ENCODE assay signal across 27 cellular contexts in the genomic region with DNA sequence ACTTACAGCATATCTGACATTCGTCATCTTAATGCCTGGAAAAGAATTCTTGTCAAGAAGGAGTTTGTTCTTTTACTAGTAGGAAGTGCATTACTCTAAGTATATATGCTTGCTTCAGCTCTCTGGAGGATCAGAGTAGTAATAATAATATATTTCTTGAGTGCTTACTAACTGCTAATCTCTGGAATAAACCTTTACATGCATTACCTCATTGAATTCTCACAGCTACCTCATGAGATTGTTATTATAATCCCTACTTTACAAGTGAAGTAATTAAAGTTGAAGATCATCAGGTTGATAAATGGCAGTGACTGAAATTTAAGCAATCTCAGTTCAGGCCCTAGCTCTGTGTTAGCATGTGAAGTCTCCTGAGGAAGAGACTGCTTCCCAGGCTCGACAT.
DNase-seq lines count a peak whose midpoint lies in the region; ATAC-seq, FAIRE-seq and TF ChIP-seq lines count a peak whose summit lies in the region.
"Had no signal": no experiment of that assay in that cellular context is flagged by ENCODE, and none has a peak within 500 bp of the region (broad histone marks: within the 10 kb centered on the region; RNA-seq: fewer than 3 reads in every experiment).

No MANE protein-coding gene starts in this region.

- H3K27ac ChIP-seq in Panc1 (ENCODE audit: low read length) (peak overlapping the region; percentile 81; the same call in 1 of the 2 replicates), thoracic aorta (peak overlapping the region; percentile 66 to 67), left lung (no peak overlapping the region)
- H3K27ac ChIP-seq: 22Rv1; A549; BLaER1 treated with 17β-estradiol and CSF1 and Interleukin-3, amounts not matched to agents 10 nM and 100 nM; C4-2B had no signal

- no peak overlapping the region for H3K4me3 ChIP-seq in Panc1 (ENCODE audit: low read depth in 2 of 2, low read length in 2 of 2)
- no peak overlapping the region for H3K4me3 ChIP-seq in thoracic aorta
- no peak overlapping the region for H3K4me3 ChIP-seq in left lung
- H3K4me3 ChIP-seq: A549; BLaER1 treated with 17β-estradiol and CSF1 and Interleukin-3, amounts not matched to agents 10 nM and 100 nM had no signal

- DNase-seq in D721Med (ENCODE audit: insufficient read length, low spot score): no peak
- DNase-seq in HEK293T (ENCODE audit: extremely low spot score): no peak
- no peak for DNase-seq in Panc1 (ENCODE audit: low read depth, low spot score)
- DNase-seq in thoracic aorta (ENCODE audit: low spot score): no peak
- no peak for DNase-seq in left lung
- DNase-seq in GM13976 (ENCODE audit: low spot score): no peak
- DNase-seq in NCI-H345 treated with DMSO at 0.1 percent for 48 hours (lab: John Stamatoyannopoulos, UW; ENCODE audit: unreplicated experiment): no peak
- DNase-seq: AML-193; Caco-2; Calu3; CD4-positive, alpha-beta T cell; CD8-positive, alpha-beta T cell; DMS 273 treated with DMSO at 0.1 percent for 48 hours; DMS153; DMS53; DMS79; DND-41; EL; GF-D8 had no signal

- BruUV-seq in Panc1 (replicated peaks; lab: Mats Ljungman, UMichigan): no TSS peak

- in situ Hi-C loops in Panc1 (cut with HindIII; ENCODE audit: low pct_unique_long_range_greater_than_20kb, low sequenced_read_pairs): no loop called here
- in situ Hi-C loops in GM13976 (cut with MboI; ENCODE audit: low sequenced_read_pairs, unreplicated experiment): no loop called here

- no peak for TF ChIP-seq CTCF in D721Med (IDR thresholded peaks at IDR 0.05; ENCODE audit: insufficient read depth, missing control alignments)
- no peak for TF ChIP-seq CTCF in Panc1 (IDR thresholded peaks at IDR 0.05)
- no peak for TF ChIP-seq CTCF in thoracic aorta (IDR thresholded peaks at IDR 0.05)
- TF ChIP-seq CTCF in left lung (IDR thresholded peaks at IDR 0.05): no peak
- no peak for TF ChIP-seq CTCF in GM13976 (IDR thresholded peaks at IDR 0.05; ENCODE audit: borderline replicate concordance, control extremely low read depth, extremely low read depth, insufficient read depth, missing control alignments)

- H3K36me3 ChIP-seq in Panc1 (ENCODE audit: control insufficient read depth, insufficient read depth, low read length) (no peaks in the 10 kb centered on the region), thoracic aorta (no peaks in the 10 kb centered on the region), left lung (no peaks in the 10 kb centered on the region)
- H3K36me3 ChIP-seq: BLaER1 treated with 17β-estradiol and CSF1 and Interleukin-3, amounts not matched to agents 10 nM and 100 nM had no signal

- POLR2A ChIA-PET in HEK293T (lab: Yijun Ruan, JAX): interaction anchor here (1.8 kb wide), 1 partner anchor 116 kb away, joined by 10 read pairs; a partner anchor contains a TSS
- POLR2A ChIA-PET in Panc1 (lab: Charles Lee): no interaction called here

- H3K4me1 ChIP-seq in Panc1 (ENCODE audit: control insufficient read depth, insufficient read depth, low read length) (peaks cover 5% of the 10 kb centered on the region; the same call in 1 of the 2 replicates), thoracic aorta (ENCODE audit: control insufficient read depth in 1 of 2, low read depth in 2 of 2) (peaks cover 7 to 34% of the 10 kb centered on the region in 2 donors), left lung (no peaks in the 10 kb centered on the region)
- H3K4me1 ChIP-seq: A549; BLaER1 treated with 17β-estradiol and CSF1 and Interleukin-3, amounts not matched to agents 10 nM and 100 nM; Caco-2 had no signal

- CTCF ChIA-PET in HEK293T (lab: Yijun Ruan, JAX): interaction anchor here (1.6 kb wide), 1 partner anchor 115 kb away, joined by 5 read pairs; a partner anchor contains a TSS
- CTCF ChIA-PET in Panc1 (lab: Charles Lee): no interaction called here

- intact Hi-C loops in Panc1 (cut with micrococcal nuclease; ENCODE audit: unreplicated experiment) (no loop called here), left lung (cut with DNase I) (no loop called here)

- ATAC-seq in Panc1 (no peak), thoracic aorta (ENCODE audit: insufficient number of reproducible peaks, low FRiP score, low read depth) (no peak), left lung (no peak), GM21576 (IDR thresholded peaks at IDR 0.05; ENCODE audit: unreplicated experiment) (no peak)
- ATAC-seq: A549; CD8-positive, alpha-beta T cell had no signal

- H3K27me3 ChIP-seq in Panc1 (ENCODE audit: control insufficient read depth, insufficient read depth, low read length): no peaks in the 10 kb centered on the region
- no peaks in the 10 kb centered on the region for H3K27me3 ChIP-seq in thoracic aorta (replicated peaks; ENCODE audit: insufficient read depth)
- H3K27me3 ChIP-seq in left lung: no peaks in the 10 kb centered on the region
- H3K27me3 ChIP-seq: BLaER1 treated with 17β-estradiol and CSF1 and Interleukin-3, amounts not matched to agents 10 nM and 100 nM had no signal

- no peaks in the 10 kb centered on the region for H3K9me3 ChIP-seq in Panc1 (ENCODE audit: control insufficient read depth, insufficient read depth, low read depth, low read length)
- no peaks in the 10 kb centered on the region for H3K9me3 ChIP-seq in thoracic aorta
- H3K9me3 ChIP-seq in left lung: no peaks in the 10 kb centered on the region
- H3K9me3 ChIP-seq: A549; BLaER1 treated with 17β-estradiol and CSF1 and Interleukin-3, amounts not matched to agents 10 nM and 100 nM; Caco-2 had no signal

- FAIRE-seq in D721Med (lab: Jason Lieb, UNC): peak; percentile 38
- FAIRE-seq: A549, G401.6, GM12891, GM18507 had no signal

TF ChIP-seq in HEK293T, 16 proteins besides CTCF, POLR2A, EP300 and RAD21:
- TF ChIP-seq BHLHE40 (IDR thresholded peaks at IDR 0.05; ENCODE audit: borderline replicate concordance): no peak
- TF ChIP-seq, protein P1, sequence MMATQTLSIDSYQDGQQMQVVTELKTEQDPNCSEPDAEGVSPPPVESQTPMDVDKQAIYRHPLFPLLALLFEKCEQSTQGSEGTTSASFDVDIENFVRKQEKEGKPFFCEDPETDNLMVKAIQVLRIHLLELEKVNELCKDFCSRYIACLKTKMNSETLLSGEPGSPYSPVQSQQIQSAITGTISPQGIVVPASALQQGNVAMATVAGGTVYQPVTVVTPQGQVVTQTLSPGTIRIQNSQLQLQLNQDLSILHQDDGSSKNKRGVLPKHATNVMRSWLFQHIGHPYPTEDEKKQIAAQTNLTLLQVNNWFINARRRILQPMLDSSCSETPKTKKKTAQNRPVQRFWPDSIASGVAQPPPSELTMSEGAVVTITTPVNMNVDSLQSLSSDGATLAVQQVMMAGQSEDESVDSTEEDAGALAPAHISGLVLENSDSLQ (IDR thresholded peaks at IDR 0.05): peak; percentile 11; the same call in 1 of the 2 replicates

Comparison
In these comparisons a context has a peak if more than half of its experiments do, and no peak if none do; other contexts are left out.
1. H3K27ac ChIP-seq: peak in Panc1 (single experiment) and thoracic aorta (2 of 2); none in left lung (0 of 2).